ENCODE assay signal across 8 cellular contexts in genomic region chr6:106519460-106520394, GRCh38.
A peak's percentile ranks its signal among the peaks of the same experiment; 100 is the strongest.
DNase-seq lines count a peak whose midpoint lies in the region; ATAC-seq lines count a peak whose summit lies in the region.

No MANE protein-coding gene starts in this region.

- ATAC-seq in GM21825 (IDR thresholded peaks at IDR 0.05; ENCODE audit: unreplicated experiment): peak; percentile 55

- DNase-seq in GDM1 (lab: John Stamatoyannopoulos, UW) (peak; percentile 57), LoVo (ENCODE audit: low spot score) (peak; percentile 32), posterior vena cava (ENCODE audit: low spot score) (peak; percentile 85), NCI-H748 treated with DMSO at 0.1 percent for 48 hours (lab: John Stamatoyannopoulos, UW) (no peak), iPS-NIHi7 (ENCODE audit: extremely low spot score) (no peak)
- DNase-seq in activated CD4-positive, alpha-beta T cell treated with anti-CD3 and anti-CD28 coated beads for 48 hours: peak; percentile 87
- DNase-seq in effector CD8-positive, alpha-beta T cell (lab: John Stamatoyannopoulos, UW): peak; percentile 44

- intact Hi-C loops in posterior vena cava (cut with DNase I): loop anchor here in 1 of 2 donors (5.0 kb wide), 1 partner anchor 1432 kb away; no protein-coding TSS in a partner anchor

Comparison
In these comparisons a context has a peak if more than half of its experiments do, and no peak if none do; other contexts are left out.
1. DNase-seq: peak in GDM1 (single experiment), LoVo (single experiment), activated CD4-positive, alpha-beta T cell treated with anti-CD3 and anti-CD28 coated beads for 48 hours (single experiment), effector CD8-positive, alpha-beta T cell (single experiment) and posterior vena cava (single experiment); none in NCI-H748 treated with DMSO at 0.1 percent for 48 hours (single experiment) and iPS-NIHi7 (single experiment).